In the genomic region with DNA sequence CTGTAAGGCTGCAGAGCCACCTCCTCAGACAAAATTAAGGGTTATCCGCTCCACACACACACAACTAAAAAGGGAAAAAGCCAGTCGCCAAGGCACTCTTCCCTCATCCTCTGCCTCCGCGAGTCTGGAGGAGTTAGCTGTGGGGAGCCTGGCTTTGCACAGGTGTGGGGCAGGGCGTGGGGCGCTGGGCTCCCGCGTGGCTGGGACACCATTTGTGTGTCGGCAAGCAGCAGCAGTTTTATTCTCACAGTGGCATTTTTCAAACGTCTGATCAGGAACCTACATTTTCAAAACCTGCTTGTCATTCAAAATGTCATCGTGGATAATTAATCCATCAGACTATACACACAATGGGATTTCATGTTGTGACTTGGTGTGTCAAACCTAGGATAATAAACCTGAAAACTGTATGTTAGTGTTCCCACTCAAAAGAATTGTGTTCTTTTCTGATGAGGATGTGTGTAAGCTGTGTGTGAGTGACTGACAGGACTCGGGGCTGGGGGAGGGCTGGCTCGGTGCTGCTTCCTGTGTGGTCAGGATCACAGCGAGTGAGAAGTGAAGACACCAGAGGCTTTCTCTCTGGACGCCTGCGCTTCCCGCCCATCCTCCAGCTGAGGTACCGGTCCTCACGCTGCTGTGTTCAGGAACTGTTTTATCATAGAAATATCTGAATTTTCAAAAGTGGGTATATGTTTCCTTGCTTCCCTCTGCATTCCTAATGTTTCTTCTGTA, we compare ENCODE assay signal across 8 cellular contexts.
DNase-seq lines count a peak whose midpoint lies in the region; ATAC-seq and TF ChIP-seq lines count a peak whose summit lies in the region.

No MANE protein-coding gene starts in this region.

- peak; percentile 42 to 63 for DNase-seq in stimulated activated CD4-positive, alpha-beta T cell treated with anti-CD3 and anti-CD28 coated beads, Interleukin-15, amount 100 ng/mL, for 1 hour (ENCODE audit: low read depth in 1 of 2, low spot score in 1 of 2)
- DNase-seq in NCI-H226 (no peak), chondrocyte (ENCODE audit: low spot score) (no peak), 8988T (no peak)

- no peaks in the 10 kb centered on the region for H3K27me3 Mint-ChIP-seq in activated naive CD4-positive, alpha-beta T cell treated with anti-CD3 and anti-CD28 coated beads, Interleukin-2, amount 50 U/mL, for 24 hours
- H3K27me3 Mint-ChIP-seq in chondrocyte (ENCODE audit: low read depth), result peaks cover 5% of the 10 kb centered on the region

- TF ChIP-seq CTCF in SU-DHL-6 (IDR thresholded peaks at IDR 0.05; ENCODE audit: insufficient read depth, low read length, poor library complexity, severe bottlenecking) (no peak), chondrocyte (IDR thresholded peaks at IDR 0.05) (no peak)

- H3K36me3 ChIP-seq in SU-DHL-6 (ENCODE audit: low read length), result no peaks in the 10 kb centered on the region

- no peaks in the 10 kb centered on the region for H3K79me2 ChIP-seq in SU-DHL-6 (ENCODE audit: insufficient read depth, low read length)

- H3F3A ChIP-seq in SU-DHL-6 (ENCODE audit: insufficient read depth), result no peaks in the 10 kb centered on the region; the same call in 1 of the 2 replicates

- ATAC-seq in GM19025 (IDR thresholded peaks at IDR 0.05; ENCODE audit: low read depth, unreplicated experiment) (peak; percentile 67), HG03066 (IDR thresholded peaks at IDR 0.05; ENCODE audit: low read depth, unreplicated experiment) (peak; percentile 80)

- H3K36me3 Mint-ChIP-seq in activated naive CD4-positive, alpha-beta T cell treated with anti-CD3 and anti-CD28 coated beads, Interleukin-2, amount 50 U/mL, for 24 hours, result no peaks in the 10 kb centered on the region
- H3K36me3 Mint-ChIP-seq in chondrocyte (ENCODE audit: low read depth), result no peaks in the 10 kb centered on the region

- no peak overlapping the region for H3K9ac ChIP-seq in SU-DHL-6 (ENCODE audit: low read length)

- no peaks in the 10 kb centered on the region for H3K27me3 ChIP-seq in SU-DHL-6 (ENCODE audit: low read length)

- H3K4me1 Mint-ChIP-seq in activated naive CD4-positive, alpha-beta T cell treated with anti-CD3 and anti-CD28 coated beads, Interleukin-2, amount 50 U/mL, for 24 hours, result peaks cover 59% of the 10 kb centered on the region
- peaks cover 7% of the 10 kb centered on the region for H3K4me1 Mint-ChIP-seq in chondrocyte (ENCODE audit: low read depth)

- no peaks in the 10 kb centered on the region for H3K9me3 Mint-ChIP-seq in activated naive CD4-positive, alpha-beta T cell treated with anti-CD3 and anti-CD28 coated beads, Interleukin-2, amount 50 U/mL, for 24 hours
- H3K9me3 Mint-ChIP-seq in chondrocyte (ENCODE audit: low read depth), result no peaks in the 10 kb centered on the region

- peak overlapping the region; percentile 68 for H3K4me3 Mint-ChIP-seq in activated naive CD4-positive, alpha-beta T cell treated with anti-CD3 and anti-CD28 coated beads, Interleukin-2, amount 50 U/mL, for 24 hours
- no peak overlapping the region for H3K4me3 Mint-ChIP-seq in chondrocyte (ENCODE audit: unreplicated experiment)

- no peak overlapping the region for H3K27ac ChIP-seq in SU-DHL-6 (ENCODE audit: low read depth, low read length)

- H4K20me1 ChIP-seq in SU-DHL-6 (ENCODE audit: low read depth, low read length), result no peaks in the 10 kb centered on the region

- H3K9me3 ChIP-seq in SU-DHL-6 (ENCODE audit: insufficient read depth, low read length), result no peaks in the 10 kb centered on the region

- H3K27ac Mint-ChIP-seq in activated naive CD4-positive, alpha-beta T cell treated with anti-CD3 and anti-CD28 coated beads, Interleukin-2, amount 50 U/mL, for 24 hours, result peak overlapping the region; percentile 88
- H3K27ac Mint-ChIP-seq in chondrocyte (ENCODE audit: unreplicated experiment), result no peak overlapping the region

- H2AFZ ChIP-seq in SU-DHL-6 (ENCODE audit: low read depth, low read length, severe bottlenecking), result no peak overlapping the region

- peak overlapping the region; percentile 24 for H3K4me2 ChIP-seq in SU-DHL-6 (ENCODE audit: low read depth, low read length, poor library complexity, severe bottlenecking)

- no peak overlapping the region for H3K4me3 ChIP-seq in SU-DHL-6 (ENCODE audit: insufficient read depth, low read length, poor library complexity, severe bottlenecking)

- no peaks in the 10 kb centered on the region for H3K9me2 ChIP-seq in SU-DHL-6 (replicated peaks; ENCODE audit: insufficient read depth, low read length)

Comparison
In these comparisons a context has a peak if more than half of its experiments do, and no peak if none do; other contexts are left out.
1. DNase-seq: peak in stimulated activated CD4-positive, alpha-beta T cell treated with anti-CD3 and anti-CD28 coated beads, Interleukin-15, amount 100 ng/mL, for 1 hour (2 of 2); none in NCI-H226 (single experiment), chondrocyte (single experiment) and 8988T (single experiment).